ENCODE assay signal across 8 cellular contexts in the genomic region with DNA sequence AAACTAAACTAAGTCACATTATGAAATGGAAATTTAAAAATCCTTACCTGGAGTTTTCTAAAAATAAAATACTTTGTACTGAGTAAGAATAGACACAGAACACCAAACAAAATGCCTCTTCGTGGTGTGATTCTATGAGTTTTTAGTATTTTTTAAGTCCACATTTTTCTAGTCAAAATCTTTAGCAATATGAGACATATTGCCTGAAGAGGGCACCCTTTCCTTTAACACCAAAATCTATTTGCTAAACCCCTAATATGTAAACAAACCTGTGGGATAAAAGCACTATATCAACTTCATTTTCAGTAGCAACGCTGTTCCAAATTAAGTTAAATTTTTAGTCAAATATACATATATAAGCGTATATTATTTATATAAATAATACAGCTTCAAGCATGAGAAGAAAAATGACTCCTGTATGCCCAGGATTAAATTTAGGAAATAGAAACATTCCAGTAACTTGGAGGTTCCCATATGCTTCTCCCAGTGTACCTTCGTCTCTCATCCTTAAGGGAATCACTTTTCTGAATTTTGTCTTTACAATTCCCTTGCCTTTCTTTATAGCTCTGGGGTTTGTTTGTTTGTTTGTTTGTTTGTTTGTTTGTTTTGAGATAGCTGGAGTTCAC. TPM values are rescaled to one million over a fixed set of nuclear protein-coding genes. Genes with fewer than 3 reads are reported as not detected.
DNase-seq lines count a peak whose midpoint lies in the region; ATAC-seq, FAIRE-seq and TF ChIP-seq lines count a peak whose summit lies in the region.

No MANE protein-coding gene starts in this region.

- H3K27me3 Mint-ChIP-seq in astrocyte (ENCODE audit: low read depth, unreplicated experiment) = no peaks in the 10 kb centered on the region

- FAIRE-seq in astrocyte (lab: Jason Lieb, UNC) = no peak
- FAIRE-seq in kidney (lab: Jason Lieb, UNC) = peak; percentile 97

- no peaks in the 10 kb centered on the region for H3K79me2 ChIP-seq in astrocyte (ENCODE audit: insufficient read depth, low read length)

- H4K20me1 ChIP-seq in astrocyte (ENCODE audit: insufficient read depth, low read length) = no peaks in the 10 kb centered on the region

- no peaks in the 10 kb centered on the region for H3K4me1 Mint-ChIP-seq in astrocyte (ENCODE audit: low read depth, unreplicated experiment)

- H3K4me1 ChIP-seq in astrocyte (ENCODE audit: insufficient read depth, low read length) = no peaks in the 10 kb centered on the region
- H3K4me1 ChIP-seq in kidney (ENCODE audit: control insufficient read depth in 1 of 2, insufficient read depth in 1 of 2, low read depth in 1 of 2, low read length in 2 of 2) = no peaks in the 10 kb centered on the region

- H3K9ac ChIP-seq in astrocyte (ENCODE audit: low read length) (no peak overlapping the region), kidney (ENCODE audit: low read length in 2 of 2) (no peak overlapping the region)

- H3K9me3 Mint-ChIP-seq in astrocyte (ENCODE audit: unreplicated experiment) = no peaks in the 10 kb centered on the region

- H3K4me3 Mint-ChIP-seq in astrocyte (ENCODE audit: unreplicated experiment) = no peak overlapping the region

- DNase-seq in SIG-M5 treated with dmso at 0.1 percent for 504 hours (lab: John Stamatoyannopoulos, UW; ENCODE audit: unreplicated experiment) (peak; percentile 66), SIG-M5 (lab: John Stamatoyannopoulos, UW) (no peak), NCI-H2081 treated with DMSO at 0.1 percent for 48 hours (lab: John Stamatoyannopoulos, UW) (peak; percentile 59), astrocyte (ENCODE audit: low read depth) (peak; percentile 32), kidney (no peak), mucosa of gallbladder (ENCODE audit: low spot score) (no peak), GOT3 (lab: John Stamatoyannopoulos, UW) (no peak)

- no peak overlapping the region for H3K27ac ChIP-seq in astrocyte (ENCODE audit: low read depth, low read length)
- no peak overlapping the region for H3K27ac ChIP-seq in kidney (ENCODE audit: low read depth in 2 of 2, low read length in 2 of 2)

- no peak overlapping the region for H2AFZ ChIP-seq in astrocyte (ENCODE audit: low read depth, low read length)

- H3K9me3 ChIP-seq in astrocyte (ENCODE audit: insufficient read depth, low read depth, low read length) = no peaks in the 10 kb centered on the region
- H3K9me3 ChIP-seq in kidney (ENCODE audit: control insufficient read depth in 1 of 2, low read length in 2 of 2) = no peaks in the 10 kb centered on the region

- H3K4me3 ChIP-seq in astrocyte (ENCODE audit: insufficient read depth, low read depth, low read length) = no peak overlapping the region
- H3K4me3 ChIP-seq in kidney (ENCODE audit: low read length in 2 of 2) = no peak overlapping the region

- H3K27ac Mint-ChIP-seq in astrocyte (ENCODE audit: unreplicated experiment) = no peak overlapping the region

- ATAC-seq in HG03571 (IDR thresholded peaks at IDR 0.05; ENCODE audit: unreplicated experiment) = no peak

- H3K36me3 Mint-ChIP-seq in astrocyte (ENCODE audit: low read depth, unreplicated experiment) = no peaks in the 10 kb centered on the region

- TF ChIP-seq CTCF in astrocyte (IDR thresholded peaks at IDR 0.05; ENCODE audit: insufficient read depth, low read depth, low read length) (peak; percentile 45), kidney (IDR thresholded peaks at IDR 0.05; ENCODE audit: borderline replicate concordance, extremely low read depth, insufficient read depth) (peak; percentile 49)

- H3K27me3 ChIP-seq in astrocyte (ENCODE audit: insufficient read depth, low read length) = peaks cover 5% of the 10 kb centered on the region

- H3K4me2 ChIP-seq in astrocyte (ENCODE audit: low read length) = no peak overlapping the region

- H3K36me3 ChIP-seq in astrocyte (ENCODE audit: insufficient read depth, low read length) = no peaks in the 10 kb centered on the region
- H3K36me3 ChIP-seq in kidney (ENCODE audit: control insufficient read depth in 1 of 2, insufficient read depth in 2 of 2, low read length in 2 of 2) = no peaks in the 10 kb centered on the region

- intact Hi-C loops in kidney (cut with DNase I) = loop anchor here (10.0 kb wide), 1 partner anchor 231 kb away; no protein-coding TSS in a partner anchor

RNA-seq across cellular contexts. Expression of a gene that starts 23.0 kb away (rescaled TPM):
- total RNA-seq in astrocyte = 23.8 and 24.4 TPM in 2 replicates
- total RNA-seq in kidney = 30.7 TPM
- polyA plus RNA-seq in kidney (ENCODE audit: insufficient read depth, low read depth, low replicate concordance) = 15.5 TPM
- 37.3 TPM for total RNA-seq in mucosa of gallbladder

Comparison
In these comparisons a context has a peak if more than half of its experiments do, and no peak if none do; other contexts are left out.
1. DNase-seq: peak in SIG-M5 treated with dmso at 0.1 percent for 504 hours (single experiment), NCI-H2081 treated with DMSO at 0.1 percent for 48 hours (single experiment) and astrocyte (single experiment); none in SIG-M5 (single experiment), kidney (single experiment), mucosa of gallbladder (single experiment) and GOT3 (single experiment).